In genomic region chr1:116986531-116987255, GRCh38 we compare ENCODE assay signal across 10 cellular contexts. TPM values are rescaled to one million over a fixed set of nuclear protein-coding genes. Genes with fewer than 3 reads are reported as not detected.
DNase-seq lines count a peak whose midpoint lies in the region; ATAC-seq and TF ChIP-seq lines count a peak whose summit lies in the region.
"Had no signal": no experiment of that assay in that cellular context is flagged by ENCODE, and none has a peak within 500 bp of the region (broad histone marks: within the 10 kb centered on the region; RNA-seq: fewer than 3 reads in every experiment).

No MANE protein-coding gene starts in this region.

- TF ChIP-seq POLR2A in ovary (IDR thresholded peaks at IDR 0.05) = no peak

- peaks cover 10% of the 10 kb centered on the region for H3K4me1 ChIP-seq in ovary (ENCODE audit: insufficient read depth)

- H3K27me3 Mint-ChIP-seq in activated CD8-positive, alpha-beta T cell treated with anti-CD3 and anti-CD28 coated beads, Interleukin-2, amount 10 ng/mL, durations not matched to agents 7 days and 5 days (ENCODE audit: low read depth) = no peaks in the 10 kb centered on the region
- H3K27me3 Mint-ChIP-seq in central memory CD8-positive, alpha-beta T cell = no peaks in the 10 kb centered on the region

- no peak for TF ChIP-seq CTCF in ovary (IDR thresholded peaks at IDR 0.05)

- in situ Hi-C loops in KBM-7 (cut with MboI; ENCODE audit: low pct_unique_long_range_greater_than_20kb, low sequenced_read_pairs) = no loop called here

- no peaks in the 10 kb centered on the region for H3K9me3 ChIP-seq in ovary
- H3K9me3 ChIP-seq: SJSA1 had no signal

- peaks cover 43% of the 10 kb centered on the region for H3K4me1 Mint-ChIP-seq in activated CD8-positive, alpha-beta T cell treated with anti-CD3 and anti-CD28 coated beads, Interleukin-2, amount 10 ng/mL, durations not matched to agents 7 days and 5 days (ENCODE audit: low read depth)
- peaks cover 14% of the 10 kb centered on the region for H3K4me1 Mint-ChIP-seq in central memory CD8-positive, alpha-beta T cell

- TF ChIP-seq EP300 in ovary (IDR thresholded peaks at IDR 0.05) = no peak

- CTCF ChIA-PET in activated CD8-positive, alpha-beta T cell treated with anti-CD3 and anti-CD28 coated beads, Interleukin-2, amount 10 ng/mL, durations not matched to agents 7 days and 5 days (lab: Charles Lee) = interaction anchor here (0.9 to 1.9 kb wide), 12 partner anchors 10 to 253 kb away, joined by 3 to 12 read pairs (median 4); partner anchors contain the start of gene CD101

- WGBS in ovary, 3 donors = 85 to 88% (median 87%) methylated on average over 27 of the region's 27 CpGs

- peak; percentile 61 for ATAC-seq in activated CD8-positive, alpha-beta T cell treated with anti-CD3 and anti-CD28 coated beads, Interleukin-2, amount 10 ng/mL, durations not matched to agents 7 days and 5 days
- ATAC-seq in central memory CD8-positive, alpha-beta T cell (replicated peaks; ENCODE audit: extremely low read depth, poor library complexity, severe bottlenecking) = peak; percentile 25
- no peak for ATAC-seq in HG03469 (IDR thresholded peaks at IDR 0.05; ENCODE audit: unreplicated experiment)
- ATAC-seq: esophagus mucosa had no signal

- H3K27me3 ChIP-seq in ovary = no peaks in the 10 kb centered on the region
- H3K27me3 ChIP-seq: SJSA1 had no signal

- H3K27ac Mint-ChIP-seq in activated CD8-positive, alpha-beta T cell treated with anti-CD3 and anti-CD28 coated beads, Interleukin-2, amount 10 ng/mL, durations not matched to agents 7 days and 5 days = peak overlapping the region; percentile 88
- peak overlapping the region; percentile 14 for H3K27ac Mint-ChIP-seq in central memory CD8-positive, alpha-beta T cell (ENCODE audit: low read depth)

- DNase-seq in KBM-7 (peak; percentile 80), COLO668 (lab: John Stamatoyannopoulos, UW; ENCODE audit: unreplicated experiment) (no peak), pons (ENCODE audit: low spot score) (no peak), ovary (no peak)
- peak; percentile 38 for DNase-seq in activated CD8-positive, alpha-beta T cell treated with anti-CD3 and anti-CD28 coated beads, Interleukin-2, amount 10 ng/mL, durations not matched to agents 7 days and 5 days
- no peak for DNase-seq in central memory CD8-positive, alpha-beta T cell (ENCODE audit: low spot score in 2 of 2)
- DNase-seq in stimulated activated CD4-positive, alpha-beta T cell treated with anti-CD3 and anti-CD28 coated beads, Interleukin-4, amount 100 ng/mL, for 4 hours = peak; percentile 24 to 29

- H3K36me3 Mint-ChIP-seq in activated CD8-positive, alpha-beta T cell treated with anti-CD3 and anti-CD28 coated beads, Interleukin-2, amount 10 ng/mL, durations not matched to agents 7 days and 5 days (ENCODE audit: low read depth) = no peaks in the 10 kb centered on the region
- H3K36me3 Mint-ChIP-seq in central memory CD8-positive, alpha-beta T cell (ENCODE audit: insufficient read depth) = peaks cover 1% of the 10 kb centered on the region

- POLR2A ChIA-PET in activated CD8-positive, alpha-beta T cell treated with anti-CD3 and anti-CD28 coated beads, Interleukin-2, amount 10 ng/mL, durations not matched to agents 7 days and 5 days (lab: Charles Lee) = interaction anchor here (0.6 to 1.5 kb wide), 11 partner anchors 13 to 248 kb away, joined by 3 to 6 read pairs (median 3); partner anchors contain the start of genes CD101 and CD2

- no peak overlapping the region for H3K27ac ChIP-seq in ovary
- H3K27ac ChIP-seq: SJSA1 had no signal

- no peaks in the 10 kb centered on the region for H3K9me3 Mint-ChIP-seq in activated CD8-positive, alpha-beta T cell treated with anti-CD3 and anti-CD28 coated beads, Interleukin-2, amount 10 ng/mL, durations not matched to agents 7 days and 5 days (ENCODE audit: insufficient read depth)
- no peaks in the 10 kb centered on the region for H3K9me3 Mint-ChIP-seq in central memory CD8-positive, alpha-beta T cell

- intact Hi-C loops in ovary (cut with DNase I) = no loop called here

- H3K4me3 ChIP-seq in ovary = no peak overlapping the region
- H3K4me3 ChIP-seq: SJSA1 had no signal

- H3K36me3 ChIP-seq in ovary = no peaks in the 10 kb centered on the region
- H3K36me3 ChIP-seq: SJSA1 had no signal

- H3K4me3 Mint-ChIP-seq in activated CD8-positive, alpha-beta T cell treated with anti-CD3 and anti-CD28 coated beads, Interleukin-2, amount 10 ng/mL, durations not matched to agents 7 days and 5 days = peak overlapping the region; percentile 56
- H3K4me3 Mint-ChIP-seq in central memory CD8-positive, alpha-beta T cell = peak overlapping the region; percentile 63

RNA-seq across cellular contexts. Expression of gene CD101, which starts 14.9 kb away (rescaled TPM):
- 10 to 100 TPM; 28.6 to 34.4 TPM for total RNA-seq in activated CD8-positive, alpha-beta T cell treated with anti-CD3 and anti-CD28 coated beads, Interleukin-2, amount 10 ng/mL, durations not matched to agents 7 days and 5 days
- total RNA-seq in ovary = 1 to 10 TPM in 5 of 7 donors, under 1 TPM in 2; 0.36 to 1.6 (median 1.4) TPM
- 1 to 10 TPM in 1 of 2 donors, under 1 TPM in 1; 0.30 to 1.1 TPM for polyA plus RNA-seq in ovary

Comparison
In these comparisons a context has a peak if more than half of its experiments do, and no peak if none do; other contexts are left out.
1. DNase-seq: peak in KBM-7 (single experiment), activated CD8-positive, alpha-beta T cell treated with anti-CD3 and anti-CD28 coated beads, Interleukin-2, amount 10 ng/mL, durations not matched to agents 7 days and 5 days (single experiment) and stimulated activated CD4-positive, alpha-beta T cell treated with anti-CD3 and anti-CD28 coated beads, Interleukin-4, amount 100 ng/mL, for 4 hours (2 of 2); none in central memory CD8-positive, alpha-beta T cell (0 of 2), COLO668 (single experiment), pons (single experiment) and ovary (0 of 5).
2. RNA of gene CD101, which starts 14.9 kb away (total RNA-seq): 28.6 to 34.4 TPM in activated CD8-positive, alpha-beta T cell treated with anti-CD3 and anti-CD28 coated beads, Interleukin-2, amount 10 ng/mL, durations not matched to agents 7 days and 5 days; 0.36 to 1.6 TPM in ovary; every median in the first group is over 10 times any median in the second.